ENCODE assay signal across 10 cellular contexts in the genomic region with DNA sequence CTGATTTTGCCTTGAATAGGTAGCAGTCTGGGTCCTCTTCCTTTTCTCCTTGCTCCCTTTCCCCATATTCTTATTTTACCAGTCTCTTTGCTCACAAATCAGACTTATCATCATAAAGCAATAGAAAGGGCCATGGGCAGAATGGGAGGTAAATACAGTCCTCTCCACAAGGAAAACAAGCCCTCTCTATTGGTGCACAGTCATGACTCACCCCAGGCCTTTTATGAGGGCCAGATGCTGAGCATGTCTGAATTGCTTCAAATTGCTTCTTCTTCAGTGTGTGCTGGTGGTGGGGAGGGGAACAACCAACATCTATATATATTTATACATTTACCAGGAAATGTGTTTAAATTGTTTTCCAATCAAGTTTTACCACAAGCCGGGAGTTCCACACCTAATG.
DNase-seq lines count a peak whose midpoint lies in the region; ATAC-seq, FAIRE-seq and TF ChIP-seq lines count a peak whose summit lies in the region.
"Had no signal": no experiment of that assay in that cellular context is flagged by ENCODE, and none has a peak within 500 bp of the region (broad histone marks: within the 10 kb centered on the region; RNA-seq: fewer than 3 reads in every experiment).

No MANE protein-coding gene starts in this region.

- intact Hi-C loops in MCF 10A (cut with micrococcal nuclease) = no loop called here
- intact Hi-C loops in breast epithelium (cut with DNase I; ENCODE audit: low total_unique reads) = no loop called here
- intact Hi-C loops in K562 (cut with micrococcal nuclease) = no loop called here

- no peaks in the 10 kb centered on the region for H3K9me1 ChIP-seq in K562 (ENCODE audit: control insufficient read depth, insufficient read depth, low read length)

- H3K79me2 ChIP-seq in Loucy (ENCODE audit: insufficient read depth, low read length) (no peaks in the 10 kb centered on the region), K562 (ENCODE audit: control insufficient read depth, insufficient read depth, low read length) (no peaks in the 10 kb centered on the region)

- H3K9me3 Mint-ChIP-seq in MCF 10A (ENCODE audit: unreplicated experiment) (peaks cover 6% of the 10 kb centered on the region), endodermal cell (no peaks in the 10 kb centered on the region)
- H3K9me3 Mint-ChIP-seq in stimulated activated effector memory CD8-positive, alpha-beta T cell treated with anti-CD3 and anti-CD28 coated beads, Interleukin-12 subunit alpha, Interleukin-12 subunit beta, amount 100 ng/mL, for 72 hours = no peaks in the 10 kb centered on the region
- H3K9me3 Mint-ChIP-seq: stimulated activated naive B cell treated with anti-CD40 and anti-IgM and Interleukin-4, amounts not matched to agents 10 μg/mL and 1 μg/mL and 100 μg/mL, for 72 hours had no signal

- DNase-seq in MCF 10A (ENCODE audit: unreplicated experiment) (peak; percentile 31), breast epithelium (ENCODE audit: low spot score in 2 of 2) (no peak), K562 (ENCODE audit: extremely low read depth in 1 of 4, low spot score in 3 of 4) (peak in 2 of 4 experiments; percentile 30 to 34), GM20000 (ENCODE audit: low spot score) (no peak), medulla oblongata (ENCODE audit: extremely low spot score) (no peak), endodermal cell (no peak)
- no peak for DNase-seq in stimulated activated effector memory CD8-positive, alpha-beta T cell treated with anti-CD3 and anti-CD28 coated beads, Interleukin-12 subunit alpha, Interleukin-12 subunit beta, amount 100 ng/mL, for 72 hours (ENCODE audit: low spot score in 2 of 2)
- DNase-seq: stimulated activated naive B cell treated with anti-CD40 and anti-IgM and Interleukin-4, amounts not matched to agents 10 μg/mL and 1 μg/mL and 100 μg/mL, for 72 hours had no signal

- POLR2A ChIA-PET in MCF 10A (lab: Yijun Ruan, JAX) (no interaction called here), K562 (lab: Yijun Ruan, JAX) (interaction anchor here (1.3 kb wide), 1 partner anchor 9 kb away, joined by 5 read pairs; no protein-coding TSS in a partner anchor)

- TF ChIP-seq EP300 in K562 (IDR thresholded peaks at IDR 0.05; ENCODE audit: low read length) = no peak

- no peaks in the 10 kb centered on the region for H3K9me2 ChIP-seq in Loucy (replicated peaks; ENCODE audit: low read depth, low read length)

- H3K27ac ChIP-seq in breast epithelium = no peak overlapping the region
- no peak overlapping the region for H3K27ac ChIP-seq in K562 (ENCODE audit: extremely low read depth, low read depth, low read length)
- H3K27ac ChIP-seq in endodermal cell (ENCODE audit: low read depth, low read length) = no peak overlapping the region
- H3K27ac ChIP-seq: SK-N-MC had no signal

- H2AFZ ChIP-seq in Loucy (ENCODE audit: low read length) (no peak overlapping the region), K562 (ENCODE audit: low read depth, low read length) (no peak overlapping the region)

- H3K9ac ChIP-seq in Loucy (ENCODE audit: low read depth, low read length, poor library complexity, severe bottlenecking) (peak overlapping the region; percentile 68), K562 (ENCODE audit: insufficient read depth in 1 of 2, low read depth in 2 of 2, low read length in 2 of 2) (no peak overlapping the region), endodermal cell (ENCODE audit: extremely low read depth, low read length, poor library complexity, severe bottlenecking) (no peak overlapping the region)

- BruUV-seq in MCF 10A (replicated peaks; lab: Mats Ljungman, UMichigan) (no TSS peak), K562 (replicated peaks; lab: Mats Ljungman, UMichigan) (no TSS peak)

- CTCF ChIA-PET in MCF 10A (lab: Yijun Ruan, JAX) = no interaction called here
- CTCF ChIA-PET in K562 (lab: Yijun Ruan, JAX; ENCODE audit: low intra/inter-chr PET ratio) = no interaction called here

- H3K27me3 Mint-ChIP-seq in MCF 10A (ENCODE audit: insufficient read depth, unreplicated experiment) = no peaks in the 10 kb centered on the region
- H3K27me3 Mint-ChIP-seq in endodermal cell (ENCODE audit: insufficient read depth) = no peaks in the 10 kb centered on the region
- H3K27me3 Mint-ChIP-seq: stimulated activated naive B cell treated with anti-CD40 and anti-IgM and Interleukin-4, amounts not matched to agents 10 μg/mL and 1 μg/mL and 100 μg/mL, for 72 hours had no signal

- H3K27ac Mint-ChIP-seq in MCF 10A (ENCODE audit: low read depth, unreplicated experiment) (no peak overlapping the region), endodermal cell (no peak overlapping the region)
- H3K27ac Mint-ChIP-seq in stimulated activated effector memory CD8-positive, alpha-beta T cell treated with anti-CD3 and anti-CD28 coated beads, Interleukin-12 subunit alpha, Interleukin-12 subunit beta, amount 100 ng/mL, for 72 hours = peak overlapping the region; percentile 35
- H3K27ac Mint-ChIP-seq: stimulated activated naive B cell treated with anti-CD40 and anti-IgM and Interleukin-4, amounts not matched to agents 10 μg/mL and 1 μg/mL and 100 μg/mL, for 72 hours had no signal

- no peaks in the 10 kb centered on the region for H3K36me3 ChIP-seq in breast epithelium
- no peaks in the 10 kb centered on the region for H3K36me3 ChIP-seq in Loucy (ENCODE audit: insufficient read depth, low read length)
- no peaks in the 10 kb centered on the region for H3K36me3 ChIP-seq in K562 (ENCODE audit: control insufficient read depth, insufficient read depth, low read length)
- no peaks in the 10 kb centered on the region for H3K36me3 ChIP-seq in endodermal cell (ENCODE audit: control insufficient read depth, insufficient read depth, low read length)

- H3K4me3 ChIP-seq in breast epithelium = no peak overlapping the region
- H3K4me3 ChIP-seq in Loucy (ENCODE audit: low read length, poor library complexity, severe bottlenecking) = peak overlapping the region; percentile 69
- H3K4me3 ChIP-seq in K562 = no peak overlapping the region
- no peak overlapping the region for H3K4me3 ChIP-seq in endodermal cell (ENCODE audit: low read length)
- H3K4me3 ChIP-seq: SK-N-MC had no signal

- H3K9me3 ChIP-seq in breast epithelium = no peaks in the 10 kb centered on the region
- H3K9me3 ChIP-seq in Loucy (ENCODE audit: insufficient read depth, low read depth, low read length) = no peaks in the 10 kb centered on the region
- no peaks in the 10 kb centered on the region for H3K9me3 ChIP-seq in K562 (replicated peaks; ENCODE audit: control insufficient read depth, insufficient read depth, low read depth, low read length)
- H3K9me3 ChIP-seq in endodermal cell (ENCODE audit: control insufficient read depth, low read length) = no peaks in the 10 kb centered on the region

- peak; percentile 76 for ATAC-seq in K562
- peak; percentile 70 for ATAC-seq in stimulated activated effector memory CD8-positive, alpha-beta T cell treated with anti-CD3 and anti-CD28 coated beads, Interleukin-12 subunit alpha, Interleukin-12 subunit beta, amount 100 ng/mL, for 72 hours
- ATAC-seq: stimulated activated naive B cell treated with anti-CD40 and anti-IgM and Interleukin-4, amounts not matched to agents 10 μg/mL and 1 μg/mL and 100 μg/mL, for 72 hours had no signal

- H3K4me1 Mint-ChIP-seq in MCF 10A (ENCODE audit: insufficient read depth, unreplicated experiment) (no peaks in the 10 kb centered on the region), endodermal cell (peaks cover 6% of the 10 kb centered on the region)
- peaks cover 31% of the 10 kb centered on the region for H3K4me1 Mint-ChIP-seq in stimulated activated effector memory CD8-positive, alpha-beta T cell treated with anti-CD3 and anti-CD28 coated beads, Interleukin-12 subunit alpha, Interleukin-12 subunit beta, amount 100 ng/mL, for 72 hours
- H3K4me1 Mint-ChIP-seq: stimulated activated naive B cell treated with anti-CD40 and anti-IgM and Interleukin-4, amounts not matched to agents 10 μg/mL and 1 μg/mL and 100 μg/mL, for 72 hours had no signal

- H3K4me2 ChIP-seq in Loucy (ENCODE audit: low read depth, low read length, poor library complexity, severe bottlenecking) = peak overlapping the region; percentile 94
- no peak overlapping the region for H3K4me2 ChIP-seq in K562 (ENCODE audit: insufficient read depth, low read length)

- no peak overlapping the region for H3K4me3 Mint-ChIP-seq in MCF 10A (ENCODE audit: unreplicated experiment)
- H3K4me3 Mint-ChIP-seq in stimulated activated effector memory CD8-positive, alpha-beta T cell treated with anti-CD3 and anti-CD28 coated beads, Interleukin-12 subunit alpha, Interleukin-12 subunit beta, amount 100 ng/mL, for 72 hours = no peak overlapping the region
- no peak overlapping the region for H3K4me3 Mint-ChIP-seq in endodermal cell
- H3K4me3 Mint-ChIP-seq: stimulated activated naive B cell treated with anti-CD40 and anti-IgM and Interleukin-4, amounts not matched to agents 10 μg/mL and 1 μg/mL and 100 μg/mL, for 72 hours had no signal

- WGBS in K562 (ENCODE audit: insufficient coverage, low coverage, missing lambda C conversion rate) = 38% methylated on average over 1 of the region's 1 CpG
- 100% methylated on average over 1 of the region's 1 CpG; no CpG with 5 or more reads in 1 of the 2 experiments for WGBS in endodermal cell (ENCODE audit: insufficient coverage in 1 of 2, insufficient read length in 1 of 2), 2 experiments

- H4K20me1 ChIP-seq in Loucy (ENCODE audit: insufficient read depth, low read length, poor library complexity, severe bottlenecking) (no peaks in the 10 kb centered on the region), K562 (replicated peaks; ENCODE audit: control insufficient read depth, insufficient read depth, low read length) (no peaks in the 10 kb centered on the region)

- no peak for TF ChIP-seq RAD21 in K562 (CRISPR knock-in tag; conservative IDR thresholded peaks at IDR 0.05 in 1 of 2, IDR thresholded peaks at IDR 0.05 in 1 of 2)

- no peaks in the 10 kb centered on the region for H3K27me3 ChIP-seq in breast epithelium
- no peaks in the 10 kb centered on the region for H3K27me3 ChIP-seq in Loucy (ENCODE audit: insufficient read depth, low read length, poor library complexity, severe bottlenecking)
- H3K27me3 ChIP-seq in K562 (ENCODE audit: control insufficient read depth in 2 of 2, insufficient read depth in 2 of 2, low read length in 2 of 2) = no peaks in the 10 kb centered on the region
- H3K27me3 ChIP-seq in endodermal cell (ENCODE audit: control insufficient read depth, insufficient read depth, low read length, poor library complexity, severe bottlenecking) = no peaks in the 10 kb centered on the region

- FAIRE-seq in K562 (lab: Jason Lieb, UNC) = peak; percentile 19

- no peaks in the 10 kb centered on the region for H3K36me3 Mint-ChIP-seq in MCF 10A (ENCODE audit: insufficient read depth, unreplicated experiment)
- no peaks in the 10 kb centered on the region for H3K36me3 Mint-ChIP-seq in stimulated activated effector memory CD8-positive, alpha-beta T cell treated with anti-CD3 and anti-CD28 coated beads, Interleukin-12 subunit alpha, Interleukin-12 subunit beta, amount 100 ng/mL, for 72 hours
- no peaks in the 10 kb centered on the region for H3K36me3 Mint-ChIP-seq in endodermal cell (ENCODE audit: low read depth)
- H3K36me3 Mint-ChIP-seq: stimulated activated naive B cell treated with anti-CD40 and anti-IgM and Interleukin-4, amounts not matched to agents 10 μg/mL and 1 μg/mL and 100 μg/mL, for 72 hours had no signal

- in situ Hi-C loops in K562 (cut with MboI) = no loop called here

- H3F3A ChIP-seq in Loucy (ENCODE audit: low read depth) = no peaks in the 10 kb centered on the region

- H3K4me1 ChIP-seq in breast epithelium (no peaks in the 10 kb centered on the region), Loucy (ENCODE audit: insufficient read depth, low read length, poor library complexity, severe bottlenecking) (peaks cover 36% of the 10 kb centered on the region), K562 (replicated peaks in 1 of 2; ENCODE audit: control insufficient read depth in 2 of 2, insufficient read depth in 2 of 2, low read length in 2 of 2) (peaks cover 3 to 11% of the 10 kb centered on the region in 2 experiments; a peak in 4 of 5 replicates), endodermal cell (ENCODE audit: control insufficient read depth, insufficient read depth, low read length) (no peaks in the 10 kb centered on the region)

- TF ChIP-seq POLR2A in breast epithelium (IDR thresholded peaks at IDR 0.05) (no peak), K562 (conservative IDR thresholded peaks at IDR 0.05) (no peak)

- TF ChIP-seq CTCF in MCF 10A (IDR thresholded peaks at IDR 0.05; ENCODE audit: unreplicated experiment) = no peak
- no peak for TF ChIP-seq CTCF in breast epithelium (IDR thresholded peaks at IDR 0.05)
- TF ChIP-seq CTCF in Loucy (conservative IDR thresholded peaks at IDR 0.05; ENCODE audit: low read length) = no peak
- TF ChIP-seq CTCF in K562 (IDR thresholded peaks at IDR 0.05 in 2 of 3, conservative IDR thresholded peaks at IDR 0.05 in 1 of 3; ENCODE audit: insufficient read depth in 2 of 3, low read depth in 1 of 3, low read length in 3 of 3) = no peak
- TF ChIP-seq CTCF in GM20000 (IDR thresholded peaks at IDR 0.05; ENCODE audit: extremely low read depth, missing control alignments) = no peak
- no peak for TF ChIP-seq CTCF in endodermal cell (conservative IDR thresholded peaks at IDR 0.05)
